In genomic region chr5:126376443-126376842, GRCh38 we compare ENCODE assay signal across 2 cellular contexts.
TF ChIP-seq lines count a peak whose summit lies in the region.

No MANE protein-coding gene starts in this region.

TF ChIP-seq in liver, 16 proteins besides CTCF, POLR2A, EP300 and RAD21:
- no peak for TF ChIP-seq ATF3 (IDR thresholded peaks at IDR 0.05)
- no peak for TF ChIP-seq FOXA2 (IDR thresholded peaks at IDR 0.05)
- TF ChIP-seq GABPA (IDR thresholded peaks at IDR 0.05 in 1 of 2, conservative IDR thresholded peaks at IDR 0.05 in 1 of 2): no peak
- no peak for TF ChIP-seq RXRA (IDR thresholded peaks at IDR 0.05)
- no peak for TF ChIP-seq ZBTB33 (IDR thresholded peaks at IDR 0.05)

TF ChIP-seq in HepG2, 621 proteins besides CTCF, POLR2A, EP300 and RAD21:
- no peak for TF ChIP-seq FOXA3 (CRISPR knock-in tag; IDR thresholded peaks at IDR 0.05)
- no peak for TF ChIP-seq FOXA1 (IDR thresholded peaks at IDR 0.05)
- TF ChIP-seq FOXA1 (CRISPR knock-in tag; IDR thresholded peaks at IDR 0.05): no peak
- TF ChIP-seq ZBTB3 (CRISPR knock-in tag; IDR thresholded peaks at IDR 0.05; ENCODE audit: borderline replicate concordance, low read depth): no peak
- TF ChIP-seq GFI1 (CRISPR knock-in tag; IDR thresholded peaks at IDR 0.05; ENCODE audit: borderline replicate concordance): no peak
- TF ChIP-seq HDAC6 (IDR thresholded peaks at IDR 0.05; ENCODE audit: low read depth, low read length): no peak
- TF ChIP-seq ZFX (CRISPR knock-in tag; IDR thresholded peaks at IDR 0.05; ENCODE audit: low read depth): no peak
- TF ChIP-seq MEF2D (CRISPR knock-in tag; IDR thresholded peaks at IDR 0.05): no peak
